Comparison of ENCODE assay signal across 1 cellular context in the genomic region with DNA sequence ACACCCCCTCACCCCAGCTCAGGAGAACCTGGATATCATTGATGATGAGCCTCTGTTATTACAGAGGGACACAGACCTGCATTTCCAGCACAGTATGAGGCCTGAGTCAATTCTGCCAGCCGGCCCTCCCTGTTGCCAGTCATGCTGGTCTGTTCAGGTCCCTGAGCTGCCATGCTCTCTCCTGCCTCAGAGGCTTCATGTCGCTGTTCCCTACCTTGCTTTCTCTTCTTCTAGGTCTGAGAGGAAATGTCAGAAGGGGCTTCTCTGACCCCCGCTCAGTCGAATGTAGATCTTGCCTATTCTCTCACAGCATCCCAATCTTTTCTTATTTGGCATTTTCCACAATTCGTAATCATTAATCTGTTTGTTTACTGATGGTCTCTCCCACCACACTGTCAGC.
A peak's percentile ranks its signal among the peaks of the same experiment; 100 is the strongest.
TF ChIP-seq lines count a peak whose summit lies in the region.

No MANE protein-coding gene starts in this region.

TF ChIP-seq in H1, 55 proteins besides CTCF, POLR2A, EP300 and RAD21 (continued from another document):
- TF ChIP-seq SAP30 (IDR thresholded peaks at IDR 0.05; ENCODE audit: insufficient read depth, insufficient replicate concordance, low read length) (no peak), SP2 (IDR thresholded peaks at IDR 0.05; ENCODE audit: low read length) (no peak), MAFK (IDR thresholded peaks at IDR 0.05; ENCODE audit: low read depth, low read length) (no peak), POLR2AphosphoS5 (IDR thresholded peaks at IDR 0.05; ENCODE audit: low read depth, low read length) (no peak), MAX (IDR thresholded peaks at IDR 0.05) (0 out of 2 replicates have a peak, but pooled peaks have one; percentile 5), GABPA (IDR thresholded peaks at IDR 0.05; ENCODE audit: borderline replicate concordance, insufficient read depth, low read length) (no peak), SIN3A (conservative IDR thresholded peaks at IDR 0.05 in 1 of 2, IDR thresholded peaks at IDR 0.05 in 1 of 2; ENCODE audit: low read depth in 1 of 2, low read length in 2 of 2) (no peak)
TF ChIP-seq in H1: peak in this region for 1.
